In the genomic region with DNA sequence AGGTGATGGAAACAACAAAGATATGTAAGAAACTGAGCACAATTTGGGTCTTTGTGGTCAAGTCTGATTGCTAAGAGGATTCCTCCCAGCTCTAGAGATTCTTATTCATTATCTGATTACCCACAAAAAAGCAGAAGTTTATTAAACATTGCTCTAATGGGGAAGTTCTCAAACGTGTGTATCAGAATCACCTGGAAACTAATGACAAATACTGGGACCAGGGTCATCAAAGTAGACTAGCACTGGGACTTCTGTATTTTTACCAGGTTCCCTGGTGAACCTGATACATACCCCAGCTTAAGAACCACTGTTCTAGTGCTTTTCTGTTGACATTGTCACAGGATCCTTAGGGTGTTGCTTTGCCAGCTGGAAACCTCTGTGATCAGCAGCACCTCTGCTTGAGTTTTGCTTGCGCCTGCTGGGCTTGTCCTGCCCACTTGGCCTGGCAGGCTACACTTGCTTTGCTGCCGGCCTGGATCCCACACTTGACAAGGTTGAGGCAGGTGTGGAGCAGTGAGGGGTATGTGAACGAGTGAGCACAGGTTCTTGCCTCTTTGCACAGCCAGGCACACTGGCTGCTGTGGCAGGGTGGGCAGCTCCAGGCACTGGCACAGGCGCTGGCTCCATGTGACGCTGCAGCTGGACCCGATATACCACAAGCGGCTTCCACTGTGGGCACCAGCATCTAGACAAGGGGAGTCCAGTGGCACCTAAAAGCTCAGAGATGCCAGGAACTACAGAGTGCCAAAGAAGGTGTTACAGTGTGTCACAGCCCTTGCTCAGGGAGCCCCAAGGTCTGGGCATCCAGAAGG, we compare ENCODE assay signal across 1 cellular context.
A peak's percentile ranks its signal among the peaks of the same experiment; 100 is the strongest.
TF ChIP-seq lines count a peak whose summit lies in the region.

No MANE protein-coding gene starts in this region.

TF ChIP-seq in GM12878, 131 proteins besides CTCF, POLR2A, EP300 and RAD21 (continued from another document):
- TF ChIP-seq, protein P1, sequence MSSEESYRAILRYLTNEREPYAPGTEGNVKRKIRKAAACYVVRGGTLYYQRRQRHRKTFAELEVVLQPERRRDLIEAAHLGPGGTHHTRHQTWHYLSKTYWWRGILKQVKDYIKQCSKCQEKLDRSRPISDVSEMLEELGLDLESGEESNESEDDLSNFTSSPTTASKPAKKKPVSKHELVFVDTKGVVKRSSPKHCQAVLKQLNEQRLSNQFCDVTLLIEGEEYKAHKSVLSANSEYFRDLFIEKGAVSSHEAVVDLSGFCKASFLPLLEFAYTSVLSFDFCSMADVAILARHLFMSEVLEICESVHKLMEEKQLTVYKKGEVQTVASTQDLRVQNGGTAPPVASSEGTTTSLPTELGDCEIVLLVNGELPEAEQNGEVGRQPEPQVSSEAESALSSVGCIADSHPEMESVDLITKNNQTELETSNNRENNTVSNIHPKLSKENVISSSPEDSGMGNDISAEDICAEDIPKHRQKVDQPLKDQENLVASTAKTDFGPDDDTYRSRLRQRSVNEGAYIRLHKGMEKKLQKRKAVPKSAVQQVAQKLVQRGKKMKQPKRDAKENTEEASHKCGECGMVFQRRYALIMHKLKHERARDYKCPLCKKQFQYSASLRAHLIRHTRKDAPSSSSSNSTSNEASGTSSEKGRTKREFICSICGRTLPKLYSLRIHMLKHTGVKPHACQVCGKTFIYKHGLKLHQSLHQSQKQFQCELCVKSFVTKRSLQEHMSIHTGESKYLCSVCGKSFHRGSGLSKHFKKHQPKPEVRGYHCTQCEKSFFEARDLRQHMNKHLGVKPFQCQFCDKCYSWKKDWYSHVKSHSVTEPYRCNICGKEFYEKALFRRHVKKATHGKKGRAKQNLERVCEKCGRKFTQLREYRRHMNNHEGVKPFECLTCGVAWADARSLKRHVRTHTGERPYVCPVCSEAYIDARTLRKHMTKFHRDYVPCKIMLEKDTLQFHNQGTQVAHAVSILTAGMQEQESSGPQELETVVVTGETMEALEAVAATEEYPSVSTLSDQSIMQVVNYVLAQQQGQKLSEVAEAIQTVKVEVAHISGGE (CRISPR knock-in tag; IDR thresholded peaks at IDR 0.05), result no peak
- no peak for TF ChIP-seq PAX8 (IDR thresholded peaks at IDR 0.05)
- TF ChIP-seq, protein P2, sequence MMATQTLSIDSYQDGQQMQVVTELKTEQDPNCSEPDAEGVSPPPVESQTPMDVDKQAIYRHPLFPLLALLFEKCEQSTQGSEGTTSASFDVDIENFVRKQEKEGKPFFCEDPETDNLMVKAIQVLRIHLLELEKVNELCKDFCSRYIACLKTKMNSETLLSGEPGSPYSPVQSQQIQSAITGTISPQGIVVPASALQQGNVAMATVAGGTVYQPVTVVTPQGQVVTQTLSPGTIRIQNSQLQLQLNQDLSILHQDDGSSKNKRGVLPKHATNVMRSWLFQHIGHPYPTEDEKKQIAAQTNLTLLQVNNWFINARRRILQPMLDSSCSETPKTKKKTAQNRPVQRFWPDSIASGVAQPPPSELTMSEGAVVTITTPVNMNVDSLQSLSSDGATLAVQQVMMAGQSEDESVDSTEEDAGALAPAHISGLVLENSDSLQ (IDR thresholded peaks at IDR 0.05), result no peak
- peak; percentile 16; the same call in 1 of the 2 replicates for TF ChIP-seq RUNX3 (IDR thresholded peaks at IDR 0.05; ENCODE audit: low read length)
- TF ChIP-seq SMAD5 (IDR thresholded peaks at IDR 0.05; ENCODE audit: low read depth), result no peak
- TF ChIP-seq JUNB (IDR thresholded peaks at IDR 0.05), result no peak
- no peak for TF ChIP-seq ZBED1 (IDR thresholded peaks at IDR 0.05; ENCODE audit: borderline replicate concordance)
- TF ChIP-seq MTA2 (IDR thresholded peaks at IDR 0.05; ENCODE audit: low read depth), result peak; percentile 50; the same call in 1 of the 2 replicates
- no peak for TF ChIP-seq RBBP5 (conservative IDR thresholded peaks at IDR 0.05)
- TF ChIP-seq DPF2 (IDR thresholded peaks at IDR 0.05), result no peak
- TF ChIP-seq, protein P3, sequence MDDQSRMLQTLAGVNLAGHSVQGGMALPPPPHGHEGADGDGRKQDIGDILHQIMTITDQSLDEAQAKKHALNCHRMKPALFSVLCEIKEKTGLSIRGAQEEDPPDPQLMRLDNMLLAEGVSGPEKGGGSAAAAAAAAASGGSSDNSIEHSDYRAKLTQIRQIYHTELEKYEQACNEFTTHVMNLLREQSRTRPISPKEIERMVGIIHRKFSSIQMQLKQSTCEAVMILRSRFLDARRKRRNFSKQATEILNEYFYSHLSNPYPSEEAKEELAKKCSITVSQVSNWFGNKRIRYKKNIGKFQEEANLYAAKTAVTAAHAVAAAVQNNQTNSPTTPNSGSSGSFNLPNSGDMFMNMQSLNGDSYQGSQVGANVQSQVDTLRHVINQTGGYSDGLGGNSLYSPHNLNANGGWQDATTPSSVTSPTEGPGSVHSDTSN (IDR thresholded peaks at IDR 0.05; ENCODE audit: insufficient replicate concordance, low read depth, low read length), result no peak
